In genomic region chr19:17303167-17303939, GRCh38 we compare ENCODE assay signal across 1 cellular context.
TF ChIP-seq lines count a peak whose summit lies in the region.

Gene ABHD8 (minus strand): TSS chr19:17303425. CDS start chr19:17301616, 1,809 bp downstream.

TF ChIP-seq in HCT116, 20 proteins besides CTCF, POLR2A, EP300 and RAD21 (continued from another document):
- TF ChIP-seq REST (IDR thresholded peaks at IDR 0.05; ENCODE audit: low read depth) = no peak
- TF ChIP-seq EZH2 (IDR thresholded peaks at IDR 0.05) = no peak
- TF ChIP-seq ZFX (IDR thresholded peaks at IDR 0.05) = peak; percentile 26; the same call in 1 of the 2 replicates
- TF ChIP-seq ATF3 (IDR thresholded peaks at IDR 0.05) = no peak
